Comparison of ENCODE assay signal across 8 cellular contexts in the genomic region with DNA sequence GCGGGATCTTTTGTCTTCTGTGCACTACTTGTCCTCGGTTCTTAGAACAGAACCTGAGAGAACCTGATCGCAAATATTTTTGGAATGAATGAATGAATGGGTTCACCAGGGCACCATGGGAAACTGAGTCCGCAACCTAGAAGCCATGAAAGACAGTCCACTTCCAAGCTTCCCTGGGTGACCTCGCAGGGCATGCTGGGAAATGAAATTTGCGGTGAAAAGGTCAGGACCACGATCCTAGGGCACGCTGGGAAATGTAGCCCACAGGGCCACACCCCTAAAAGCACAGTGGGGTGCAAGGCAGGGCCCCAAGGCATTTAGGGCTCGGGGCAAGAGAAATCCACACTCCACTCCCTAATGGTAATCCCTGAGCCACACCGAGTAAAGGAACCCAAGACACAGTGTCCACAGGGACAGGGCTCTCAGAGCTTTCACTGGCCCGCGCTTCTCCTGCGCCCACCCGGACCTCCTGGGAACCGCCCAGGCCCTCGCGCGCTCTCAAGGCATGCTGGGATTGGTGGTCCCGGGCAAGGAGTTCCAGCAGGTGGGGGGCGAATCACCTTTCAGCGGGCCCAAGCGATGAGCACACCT. TPM values are rescaled to one million over a fixed set of nuclear protein-coding genes. Genes with fewer than 3 reads are reported as not detected.
DNase-seq lines count a peak whose midpoint lies in the region; ATAC-seq and TF ChIP-seq lines count a peak whose summit lies in the region.

No MANE protein-coding gene starts in this region.

- peaks cover 3% of the 10 kb centered on the region; the same call in 1 of the 2 replicates for H3K9me3 ChIP-seq in AG04450 (ENCODE audit: control insufficient read depth, insufficient read depth, low read length)
- no peaks in the 10 kb centered on the region for H3K9me3 ChIP-seq in HUES6 (ENCODE audit: control insufficient read depth, insufficient read depth, low read depth, low read length)

- H3K4me1 Mint-ChIP-seq in activated naive CD8-positive, alpha-beta T cell (ENCODE audit: low read depth) = peaks cover 29% of the 10 kb centered on the region

- ATAC-seq in left cardiac atrium = peak; percentile 40 to 41
- ATAC-seq in activated CD4-positive, CD25-positive, alpha-beta regulatory T cell treated with anti-CD3 and anti-CD28 coated beads, Interleukin-2, amount 50 U/mL, for 24 hours = no peak
- ATAC-seq in GM18861 (IDR thresholded peaks at IDR 0.05; ENCODE audit: unreplicated experiment) = no peak

- peak overlapping the region; percentile 52 for H3K9ac ChIP-seq in HUES6 (ENCODE audit: low read length)

- CTCF ChIA-PET in AG04450 (lab: Charles Lee) = interaction anchor here (0.6 to 1.6 kb wide), 3 partner anchors 17 to 48 kb away, joined by 3 to 5 read pairs (median 3); a partner anchor contains a TSS

- H3K27ac Mint-ChIP-seq in activated naive CD8-positive, alpha-beta T cell = no peak overlapping the region

- H3K9me3 Mint-ChIP-seq in activated naive CD8-positive, alpha-beta T cell (ENCODE audit: low read depth) = no peaks in the 10 kb centered on the region

- TF ChIP-seq CTCF in AG04450 (IDR thresholded peaks at IDR 0.05; ENCODE audit: low read depth, low read length) = no peak

- no peak for DNase-seq in AG04450 (ENCODE audit: low read depth, low spot score)
- DNase-seq in left cardiac atrium = peak; percentile 73
- DNase-seq in pons (ENCODE audit: low spot score) = peak; percentile 75
- no peak for DNase-seq in GM19238 (ENCODE audit: insufficient read length, low spot score)

- intact Hi-C loops in left cardiac atrium (cut with DNase I) = no loop called here

- H3K27me3 ChIP-seq in AG04450 (ENCODE audit: control insufficient read depth, insufficient read depth, low read length) = peaks cover 3% of the 10 kb centered on the region
- H3K27me3 ChIP-seq in HUES6 (ENCODE audit: control insufficient read depth, insufficient read depth, low read length) = no peaks in the 10 kb centered on the region

- H3K4me1 ChIP-seq in HUES6 (ENCODE audit: control insufficient read depth, insufficient read depth, low read length) = peaks cover 15% of the 10 kb centered on the region

- H3K4me3 ChIP-seq in AG04450 (ENCODE audit: low read depth, low read length) (peak overlapping the region; percentile 69), HUES6 (ENCODE audit: low read depth, low read length) (peak overlapping the region; percentile 80)

- POLR2A ChIA-PET in AG04450 (lab: Yijun Ruan, JAX) = interaction anchor here (1.2 to 1.6 kb wide), 3 partner anchors 31 to 343 kb away, joined by 3 to 7 read pairs (median 4); a partner anchor contains a TSS

- peak overlapping the region; percentile 98 for H3K4me3 Mint-ChIP-seq in activated naive CD8-positive, alpha-beta T cell

- peaks cover 2% of the 10 kb centered on the region for H3K27me3 Mint-ChIP-seq in activated naive CD8-positive, alpha-beta T cell

- no peaks in the 10 kb centered on the region for H3K36me3 ChIP-seq in HUES6 (ENCODE audit: control insufficient read depth, insufficient read depth, low read length)

- peak overlapping the region; percentile 70 for H3K27ac ChIP-seq in AG04450 (ENCODE audit: low read depth, low read length)
- H3K27ac ChIP-seq in HUES6 (ENCODE audit: low read depth, low read length) = no peak overlapping the region

- H3K36me3 Mint-ChIP-seq in activated naive CD8-positive, alpha-beta T cell = no peaks in the 10 kb centered on the region

RNA-seq across cellular contexts. Expression of a gene that starts 1.1 kb away (rescaled TPM):
- polyA plus RNA-seq in AG04450 (2011; rRNA removed) = 24.2 and 30.0 TPM in 2 replicates
- 20.9 and 28.2 TPM in 2 replicates for polyA minus RNA-seq in AG04450 (2011; rRNA and poly(A)+ RNA removed)
- 100 to 1,000 TPM; 117 to 193 TPM for total RNA-seq in left cardiac atrium

RNA-seq across cellular contexts. Expression of a gene that starts 30.5 kb away (rescaled TPM):
- polyA plus RNA-seq in AG04450 (2011; rRNA removed) = 2.8 and 3.3 TPM in 2 replicates
- polyA minus RNA-seq in AG04450 (2011; rRNA and poly(A)+ RNA removed) = 0.87 and 0.92 TPM in 2 replicates
- total RNA-seq in left cardiac atrium = 10 to 100 TPM; 13.7 to 25.6 TPM

RNA-seq across cellular contexts. Expression of a gene that starts 39.0 kb away (rescaled TPM):
- 0.20 and 0.21 TPM in 2 replicates for polyA plus RNA-seq in AG04450 (2011; rRNA removed)
- 0.61 TPM in 1 of 2 replicates, not detected in the other for polyA minus RNA-seq in AG04450 (2011; rRNA and poly(A)+ RNA removed)
- 1,000 to 10,000 TPM; 1,897 to 2,132 TPM for total RNA-seq in left cardiac atrium

RNA-seq across cellular contexts. Expression of a gene that starts 42.8 kb away (rescaled TPM):
- polyA plus RNA-seq in AG04450 (2011; rRNA removed) = 1.5 and 2.3 TPM in 2 replicates
- 1.2 and 2.0 TPM in 2 replicates for polyA minus RNA-seq in AG04450 (2011; rRNA and poly(A)+ RNA removed)
- 1 to 10 TPM; 2.2 to 3.7 TPM for total RNA-seq in left cardiac atrium

RNA-seq across cellular contexts. Expression of a gene that starts 47.9 kb away (rescaled TPM):
- 0.21 TPM in 1 of 2 replicates, not detected in the other for polyA plus RNA-seq in AG04450 (2011; rRNA removed)
- polyA minus RNA-seq in AG04450 (2011; rRNA and poly(A)+ RNA removed) = 0.32 TPM in 1 of 2 replicates, not detected in the other
- total RNA-seq in left cardiac atrium = 1 to 10 TPM in 1 of 2 donors, under 1 TPM in 1; 0.41 to 1.1 TPM

Comparison
In these comparisons a context has a peak if more than half of its experiments do, and no peak if none do; other contexts are left out.
1. DNase-seq: peak in left cardiac atrium (single experiment) and pons (single experiment); none in AG04450 (single experiment) and GM19238 (single experiment).
2. ATAC-seq: peak in left cardiac atrium (2 of 2); none in activated CD4-positive, CD25-positive, alpha-beta regulatory T cell treated with anti-CD3 and anti-CD28 coated beads, Interleukin-2, amount 50 U/mL, for 24 hours (0 of 2) and GM18861 (single experiment).